In the genomic region with DNA sequence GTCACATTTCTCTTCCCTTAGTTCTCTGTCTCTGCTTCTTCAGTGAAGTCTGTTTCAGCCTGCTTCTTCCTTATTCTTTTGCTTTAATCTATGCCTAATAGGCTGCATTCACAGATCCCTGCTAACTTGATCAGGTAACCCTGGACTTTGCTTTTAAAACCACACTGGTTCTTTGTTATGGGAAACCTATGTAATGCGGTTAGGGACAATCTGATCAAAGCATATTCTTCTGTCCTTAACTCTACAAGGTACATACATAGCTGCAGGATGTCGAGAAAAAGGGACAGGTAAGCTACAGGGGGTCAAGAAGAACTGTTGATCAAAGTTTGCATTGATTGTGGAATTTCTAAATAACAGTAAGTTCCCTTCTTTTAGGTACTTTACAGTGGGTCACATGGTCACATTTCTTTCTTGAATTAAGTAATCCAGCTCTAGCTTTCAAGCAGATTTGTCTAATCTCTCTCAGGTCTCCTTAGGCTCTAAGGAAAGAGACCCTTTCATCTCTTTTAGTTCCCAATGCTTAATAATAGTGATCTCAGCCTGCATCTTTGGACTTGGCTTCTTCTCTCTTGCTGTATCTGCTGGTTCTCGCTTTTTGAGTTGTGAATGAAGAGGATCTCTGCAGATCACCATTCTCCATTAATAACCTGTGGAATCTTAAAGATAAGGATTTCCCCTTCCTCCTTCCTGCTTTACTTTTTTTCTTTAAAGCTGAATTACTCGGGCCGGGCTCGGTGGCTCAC, we compare ENCODE assay signal across 12 cellular contexts. TPM values are rescaled to one million over a fixed set of nuclear protein-coding genes. Genes with fewer than 3 reads are reported as not detected.
A peak's percentile ranks its signal among the peaks of the same experiment; 100 is the strongest.
DNase-seq lines count a peak whose midpoint lies in the region; ATAC-seq and TF ChIP-seq lines count a peak whose summit lies in the region.
"Had no signal": no experiment of that assay in that cellular context is flagged by ENCODE, and none has a peak within 500 bp of the region (broad histone marks: within the 10 kb centered on the region; RNA-seq: fewer than 3 reads in every experiment).

No MANE protein-coding gene starts in this region.

- H3K27ac Mint-ChIP-seq in IgD-negative memory B cell (peak overlapping the region in 2 of 3 donors; percentile 22 to 31), brain (peak overlapping the region; percentile 10 to 93 (median 78))

- no peak for TF ChIP-seq CTCF in brain (conservative IDR thresholded peaks at IDR 0.05)
- no peak for TF ChIP-seq CTCF in neutrophil (IDR thresholded peaks at IDR 0.05)

- H3K4me1 Mint-ChIP-seq in IgD-negative memory B cell (peaks cover 18 to 33% (median 18%) of the 10 kb centered on the region in 3 donors), brain (peaks cover 77% of the 10 kb centered on the region)

- no peaks in the 10 kb centered on the region for H3K36me3 ChIP-seq in neutrophil

- peaks cover 70 to 74% of the 10 kb centered on the region in 2 experiments for H3K4me1 ChIP-seq in neutrophil (ENCODE audit: control insufficient read depth in 1 of 2, insufficient read depth in 1 of 2, low read depth in 1 of 2, low read length in 1 of 2)

- peak overlapping the region; percentile 67 for H3K27ac ChIP-seq in neutrophil

- H3K9me3 ChIP-seq in neutrophil, result no peaks in the 10 kb centered on the region

- no peaks in the 10 kb centered on the region for H3K27me3 ChIP-seq in neutrophil

- no peak for ATAC-seq in HG02884 (IDR thresholded peaks at IDR 0.05; ENCODE audit: unreplicated experiment)

- H3K4me3 ChIP-seq in neutrophil (ENCODE audit: low read depth in 1 of 2, low read length in 1 of 2), result peak overlapping the region in 1 of 2 experiments; percentile 3

- H3K4me3 Mint-ChIP-seq in IgD-negative memory B cell (peak overlapping the region in 1 of 4 donors; percentile 37), brain (peak overlapping the region in 4 of 5 experiments; percentile 33 to 90 (median 58))

- H3K9me3 Mint-ChIP-seq in IgD-negative memory B cell (no peaks in the 10 kb centered on the region), brain (no peaks in the 10 kb centered on the region)

- H3K36me3 Mint-ChIP-seq in IgD-negative memory B cell, result peaks cover 1% of the 10 kb centered on the region
- peaks cover 15% of the 10 kb centered on the region for H3K36me3 Mint-ChIP-seq in brain

- H3K27me3 Mint-ChIP-seq in IgD-negative memory B cell, result no peaks in the 10 kb centered on the region
- H3K27me3 Mint-ChIP-seq in brain, result peaks cover 5% of the 10 kb centered on the region

- DNase-seq in EH (ENCODE audit: low read depth) (peak; percentile 12), medulla oblongata (ENCODE audit: extremely low spot score) (no peak), NCI-H345 (lab: John Stamatoyannopoulos, UW) (no peak)
- DNase-seq: activated CD8-positive, alpha-beta memory T cell treated with anti-CD3 and anti-CD28 coated beads, Interleukin-2, amount 50 U/mL, for 48 hours; erythroblast; hypothalamus; NCI-H2081; substantia nigra had no signal

RNA-seq across cellular contexts. Expression of a gene that starts 3.8 kb away (rescaled TPM):
- polyA plus RNA-seq in IgD-negative memory B cell (135 TPM), brain (ENCODE audit: insufficient read depth, low read depth, low replicate concordance) (220 TPM)

RNA-seq across cellular contexts. Expression of a gene that starts 28.0 kb away (rescaled TPM):
- 0.44 TPM for polyA plus RNA-seq in IgD-negative memory B cell
- 0.83 TPM for polyA plus RNA-seq in brain (ENCODE audit: insufficient read depth, low read depth, low replicate concordance)

RNA-seq across cellular contexts. Expression of a gene that starts 35.5 kb away (rescaled TPM):
- polyA plus RNA-seq in IgD-negative memory B cell, result not detected
- polyA plus RNA-seq in brain (ENCODE audit: insufficient read depth, low read depth, low replicate concordance), result not detected

RNA-seq across cellular contexts. Expression of a gene that starts 48.2 kb away (rescaled TPM):
- polyA plus RNA-seq in IgD-negative memory B cell (748 TPM), brain (ENCODE audit: insufficient read depth, low read depth, low replicate concordance) (1,157 TPM)

RNA-seq across cellular contexts. Expression of a gene that starts 48.8 kb away (rescaled TPM):
- polyA plus RNA-seq in IgD-negative memory B cell, result 20.6 TPM
- polyA plus RNA-seq in brain (ENCODE audit: insufficient read depth, low read depth, low replicate concordance), result 44.7 TPM
